Comparison of ENCODE assay signal across 40 cellular contexts in the genomic region with DNA sequence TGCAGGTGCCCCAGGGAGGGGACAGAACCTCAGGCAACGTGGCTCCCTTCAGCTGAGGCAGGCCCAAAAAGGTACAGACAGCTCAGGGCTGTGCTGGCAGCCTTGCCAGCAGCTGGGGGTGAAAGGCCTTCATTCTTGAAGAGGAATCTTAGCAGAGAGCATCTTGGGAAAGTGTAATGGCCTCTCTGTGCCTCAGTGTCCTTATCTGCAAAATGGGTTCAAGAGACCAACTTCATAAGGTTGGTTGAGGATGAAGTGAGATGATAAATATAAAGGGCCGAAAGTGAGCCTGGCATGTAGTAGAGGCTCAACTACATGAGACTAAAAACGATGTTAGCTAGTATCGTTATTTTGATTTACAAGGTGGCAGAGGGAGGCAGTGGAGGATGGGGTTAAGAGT. TPM values are rescaled to one million over a fixed set of nuclear protein-coding genes. Genes with fewer than 3 reads are reported as not detected.
"Had no signal": no experiment of that assay in that cellular context is flagged by ENCODE, and none has a peak within 500 bp of the region (broad histone marks: within the 10 kb centered on the region; RNA-seq: fewer than 3 reads in every experiment).

No MANE protein-coding gene starts in this region.

- H3K4me1 ChIP-seq: esophagus squamous epithelium, gastroesophageal sphincter had no signal

- H3K27me3 Mint-ChIP-seq: activated CD4-positive, alpha-beta memory T cell treated with anti-CD3 and anti-CD28 coated beads for 36 hours; activated CD4-positive, alpha-beta T cell treated with anti-CD3 and anti-CD28 coated beads for 36 hours; activated CD4-positive, alpha-beta T cell treated with anti-CD3 and anti-CD28 coated beads, Interleukin-2, amount 10 ng/mL, durations not matched to agents 24 days and 14 days; activated CD8-positive, alpha-beta memory T cell treated with anti-CD3 and anti-CD28 coated beads, Interleukin-2, amount 10 ng/mL, durations not matched to agents 7 days and 5 days; activated naive CD4-positive, alpha-beta T cell treated with anti-CD3 and anti-CD28 coated beads, Interleukin-2, amount 10 ng/mL, durations not matched to agents 7 days and 5 days; activated naive CD8-positive, alpha-beta T cell; effector memory CD8-positive, alpha-beta T cell; T-helper 17 cell had no signal

- H3K9me3 ChIP-seq: esophagus squamous epithelium, gastroesophageal sphincter had no signal

- H3K9me3 Mint-ChIP-seq: activated CD4-positive, alpha-beta memory T cell treated with anti-CD3 and anti-CD28 coated beads for 36 hours; activated CD4-positive, alpha-beta T cell treated with anti-CD3 and anti-CD28 coated beads, Interleukin-2, amount 10 ng/mL, durations not matched to agents 24 days and 14 days; activated naive CD4-positive, alpha-beta T cell treated with anti-CD3 and anti-CD28 coated beads, Interleukin-2, amount 10 ng/mL, durations not matched to agents 7 days and 5 days; activated T-helper 1 cell treated with anti-CD3 and anti-CD28 coated beads, Interleukin-12 subunit alpha, Interleukin-12 subunit beta, Interleukin-2, Interleukin-4 antibody, amounts not matched to agents 30 ng/mL and 10 ng/mL and 1 ng/mL, durations not matched to agents 14 hours and 24 hours and 36 hours; activated T-helper 2 cell treated with anti-CD3 and anti-CD28 coated beads, Interferon-gamma antibody, Interleukin-2, Interleukin-4, amounts not matched to agents 10 μg/mL and 5 μg/mL and 100 μg/mL, durations not matched to agents 14 hours and 24 hours and 36 hours; effector memory CD8-positive, alpha-beta T cell; T-helper 2 cell treated with Interferon-gamma antibody and Interleukin-4, amounts not matched to agents 5 μg/mL and 100 μg/mL, for 36 hours had no signal

- ATAC-seq: activated CD4-positive, alpha-beta T cell treated with anti-CD3 and anti-CD28 coated beads for 36 hours; activated CD8-positive, alpha-beta memory T cell treated with anti-CD3 and anti-CD28 coated beads, Interleukin-2, amount 10 ng/mL, durations not matched to agents 7 days and 5 days; activated CD8-positive, alpha-beta T cell treated with anti-CD3 and anti-CD28 coated beads, Interleukin-2, amount 10 ng/mL, durations not matched to agents 7 days and 5 days; effector memory CD8-positive, alpha-beta T cell; gastroesophageal sphincter; T-helper 17 cell had no signal

- H3K4me1 Mint-ChIP-seq: activated CD4-positive, alpha-beta T cell treated with anti-CD3 and anti-CD28 coated beads for 36 hours; activated CD4-positive, alpha-beta T cell treated with anti-CD3 and anti-CD28 coated beads, Interleukin-2, amount 10 ng/mL, durations not matched to agents 24 days and 14 days; activated CD8-positive, alpha-beta memory T cell treated with anti-CD3 and anti-CD28 coated beads, Interleukin-2, amount 10 ng/mL, durations not matched to agents 7 days and 5 days; activated naive CD4-positive, alpha-beta T cell treated with anti-CD3 and anti-CD28 coated beads, Interleukin-2, amount 10 ng/mL, durations not matched to agents 7 days and 5 days had no signal

- H3K27ac ChIP-seq: brain microvascular endothelial cell, epithelial cell of prostate, esophagus squamous epithelium, gastroesophageal sphincter had no signal

- H3K4me3 ChIP-seq: esophagus squamous epithelium, gastroesophageal sphincter had no signal

- FAIRE-seq: astrocyte, colon, endothelial cell of umbilical vein had no signal

- H3K27me3 ChIP-seq: brain microvascular endothelial cell, esophagus squamous epithelium, gastroesophageal sphincter had no signal

- H3K4me3 Mint-ChIP-seq: activated CD4-positive, alpha-beta memory T cell treated with anti-CD3 and anti-CD28 coated beads for 36 hours; activated CD4-positive, alpha-beta T cell treated with anti-CD3 and anti-CD28 coated beads for 36 hours; activated CD4-positive, alpha-beta T cell treated with anti-CD3 and anti-CD28 coated beads, Interleukin-2, amount 10 ng/mL, durations not matched to agents 24 days and 14 days; activated CD8-positive, alpha-beta memory T cell treated with anti-CD3 and anti-CD28 coated beads, Interleukin-2, amount 10 ng/mL, durations not matched to agents 7 days and 5 days; activated CD8-positive, alpha-beta T cell treated with anti-CD3 and anti-CD28 coated beads, Interleukin-2, amount 10 ng/mL, durations not matched to agents 7 days and 5 days; activated naive CD4-positive, alpha-beta T cell treated with anti-CD3 and anti-CD28 coated beads, Interleukin-2, amount 10 ng/mL, durations not matched to agents 7 days and 5 days; activated naive CD8-positive, alpha-beta T cell; activated T-helper 1 cell treated with anti-CD3 and anti-CD28 coated beads, Interleukin-12 subunit alpha, Interleukin-12 subunit beta, Interleukin-2, Interleukin-4 antibody, amounts not matched to agents 30 ng/mL and 10 ng/mL and 1 ng/mL, durations not matched to agents 14 hours and 24 hours and 36 hours; effector memory CD8-positive, alpha-beta T cell; T-helper 17 cell; T-helper 2 cell treated with Interferon-gamma antibody and Interleukin-4, amounts not matched to agents 5 μg/mL and 100 μg/mL, for 36 hours had no signal

- H3K36me3 ChIP-seq: brain microvascular endothelial cell had no signal

- DNase-seq: activated CD4-positive, alpha-beta memory T cell treated with anti-CD3 and anti-CD28 coated beads for 36 hours; activated CD4-positive, alpha-beta T cell treated with anti-CD3 and anti-CD28 coated beads for 36 hours; activated CD4-positive, alpha-beta T cell treated with anti-CD3 and anti-CD28 coated beads, Interleukin-2, amount 10 ng/mL, durations not matched to agents 24 days and 14 days; activated CD4-positive, CD25-positive, alpha-beta regulatory T cell; activated CD4-positive, CD25-positive, alpha-beta regulatory T cell treated with anti-CD3 and anti-CD28 coated beads, Interleukin-2, amount 50 U/mL, for 72 hours; activated CD8-positive, alpha-beta memory T cell treated with anti-CD3 and anti-CD28 coated beads, Interleukin-2, amount 10 ng/mL, durations not matched to agents 7 days and 5 days; activated CD8-positive, alpha-beta memory T cell treated with anti-CD3 and anti-CD28 coated beads, Interleukin-2, amount 50 U/mL, for 4 hours; activated CD8-positive, alpha-beta T cell treated with anti-CD3 and anti-CD28 coated beads, Interleukin-2, amount 10 ng/mL, durations not matched to agents 7 days and 5 days; activated effector memory CD4-positive, alpha-beta T cell treated with anti-CD3 and anti-CD28 coated beads, Interleukin-2, amount 50 U/mL, for 16 hours; activated naive CD4-positive, alpha-beta T cell treated with anti-CD3 and anti-CD28 coated beads, Interleukin-2, amount 10 ng/mL, durations not matched to agents 7 days and 5 days; activated T-cell treated with anti-CD3 and anti-CD28 coated beads, Interleukin-2, amount 50 U/mL, for 1 hour; activated T-cell treated with anti-CD3 and anti-CD28 coated beads, Interleukin-2, amount 50 U/mL, for 48 hours; amniotic stem cell; anterior cingulate cortex; brain microvascular endothelial cell; caudate nucleus; cortex of kidney; dermis blood vessel endothelial cell; effector CD4-positive, alpha-beta T cell; effector memory CD8-positive, alpha-beta T cell; esophagus squamous epithelium; foreskin melanocyte; SW 1271; T-helper 1 cell; T-helper 17 cell; T1000 had no signal

- H3K27ac Mint-ChIP-seq: activated CD4-positive, alpha-beta memory T cell treated with anti-CD3 and anti-CD28 coated beads for 36 hours; activated CD4-positive, alpha-beta T cell treated with anti-CD3 and anti-CD28 coated beads for 36 hours; activated CD4-positive, alpha-beta T cell treated with anti-CD3 and anti-CD28 coated beads, Interleukin-2, amount 10 ng/mL, durations not matched to agents 24 days and 14 days; activated CD8-positive, alpha-beta memory T cell treated with anti-CD3 and anti-CD28 coated beads, Interleukin-2, amount 10 ng/mL, durations not matched to agents 7 days and 5 days; activated CD8-positive, alpha-beta T cell treated with anti-CD3 and anti-CD28 coated beads, Interleukin-2, amount 10 ng/mL, durations not matched to agents 7 days and 5 days; activated naive CD4-positive, alpha-beta T cell treated with anti-CD3 and anti-CD28 coated beads, Interleukin-2, amount 10 ng/mL, durations not matched to agents 7 days and 5 days; activated naive CD8-positive, alpha-beta T cell; activated T-helper 1 cell treated with anti-CD3 and anti-CD28 coated beads, Interleukin-12 subunit alpha, Interleukin-12 subunit beta, Interleukin-2, Interleukin-4 antibody, amounts not matched to agents 30 ng/mL and 10 ng/mL and 1 ng/mL, durations not matched to agents 14 hours and 24 hours and 36 hours; activated T-helper 2 cell treated with anti-CD3 and anti-CD28 coated beads, Interferon-gamma antibody, Interleukin-2, Interleukin-4, amounts not matched to agents 10 μg/mL and 5 μg/mL and 100 μg/mL, durations not matched to agents 14 hours and 24 hours and 36 hours; effector memory CD8-positive, alpha-beta T cell; T-helper 17 cell; T-helper 2 cell treated with Interferon-gamma antibody and Interleukin-4, amounts not matched to agents 5 μg/mL and 100 μg/mL, for 36 hours had no signal

RNA-seq across cellular contexts. Expression of gene RNF186, which starts 41.6 kb away (rescaled TPM):
- total RNA-seq: activated CD4-positive, alpha-beta memory T cell treated with anti-CD3 and anti-CD28 coated beads for 36 hours; activated CD4-positive, alpha-beta T cell treated with anti-CD3 and anti-CD28 coated beads for 36 hours; activated CD4-positive, alpha-beta T cell treated with anti-CD3 and anti-CD28 coated beads, Interleukin-2, amount 10 ng/mL, durations not matched to agents 24 days and 14 days; activated CD8-positive, alpha-beta memory T cell treated with anti-CD3 and anti-CD28 coated beads for 36 hours; activated CD8-positive, alpha-beta memory T cell treated with anti-CD3 and anti-CD28 coated beads, Interleukin-2, amount 10 ng/mL, durations not matched to agents 7 days and 5 days; activated CD8-positive, alpha-beta T cell treated with anti-CD3 and anti-CD28 coated beads, Interleukin-2, amount 10 ng/mL, durations not matched to agents 7 days and 5 days; activated T-helper 1 cell treated with anti-CD3 and anti-CD28 coated beads, Interleukin-12 subunit alpha, Interleukin-12 subunit beta, Interleukin-2, Interleukin-4 antibody, amounts not matched to agents 30 ng/mL and 10 ng/mL and 1 ng/mL, durations not matched to agents 14 hours and 24 hours and 36 hours; activated T-helper 2 cell treated with anti-CD3 and anti-CD28 coated beads, Interferon-gamma antibody, Interleukin-2, Interleukin-4, amounts not matched to agents 10 μg/mL and 5 μg/mL and 100 μg/mL, durations not matched to agents 14 hours and 24 hours and 36 hours; astrocyte; chondrocyte; dermis blood vessel endothelial cell; endothelial cell of umbilical vein; esophagus squamous epithelium; fibroblast of lung; fibroblast of villous mesenchyme; gastroesophageal sphincter; glomerular endothelial cell; T-helper 17 cell had no signal
- polyA plus RNA-seq: endothelial cell of umbilical vein, fibroblast of lung had no signal
